ENCODE assay signal across 10 cellular contexts in genomic region chr2:190763901-190764514, GRCh38.
DNase-seq lines count a peak whose midpoint lies in the region; ATAC-seq and TF ChIP-seq lines count a peak whose summit lies in the region.
"Had no signal": no experiment of that assay in that cellular context is flagged by ENCODE, and none has a peak within 500 bp of the region (broad histone marks: within the 10 kb centered on the region; RNA-seq: fewer than 3 reads in every experiment).

No MANE protein-coding gene starts in this region.

- TF ChIP-seq CTCF in choroid plexus epithelial cell (conservative IDR thresholded peaks at IDR 0.05; ENCODE audit: low read depth, low read length) = no peak

- H3K27me3 Mint-ChIP-seq in stimulated activated naive CD8-positive, alpha-beta T cell treated with anti-CD3 and anti-CD28 coated beads, Interleukin-15, amount 100 ng/mL, for 72 hours = no peaks in the 10 kb centered on the region

- peak overlapping the region in 1 of 2 donors; percentile 62 for H3K27ac Mint-ChIP-seq in stimulated activated naive CD8-positive, alpha-beta T cell treated with anti-CD3 and anti-CD28 coated beads, Interleukin-15, amount 100 ng/mL, for 72 hours
- H3K27ac Mint-ChIP-seq: naive thymus-derived CD8-positive, alpha-beta T cell had no signal

- ATAC-seq in HG03442 (IDR thresholded peaks at IDR 0.05; ENCODE audit: unreplicated experiment) (peak; percentile 65), HG03025 (IDR thresholded peaks at IDR 0.05; ENCODE audit: low FRiP score, unreplicated experiment) (no peak)
- peak; percentile 90 for ATAC-seq in stimulated activated naive CD8-positive, alpha-beta T cell treated with anti-CD3 and anti-CD28 coated beads, Interleukin-15, amount 100 ng/mL, for 72 hours
- ATAC-seq: naive thymus-derived CD8-positive, alpha-beta T cell had no signal

- peaks cover 28% of the 10 kb centered on the region for H3K4me1 Mint-ChIP-seq in stimulated activated naive CD8-positive, alpha-beta T cell treated with anti-CD3 and anti-CD28 coated beads, Interleukin-15, amount 100 ng/mL, for 72 hours

- no peaks in the 10 kb centered on the region for H3K9me3 Mint-ChIP-seq in stimulated activated naive CD8-positive, alpha-beta T cell treated with anti-CD3 and anti-CD28 coated beads, Interleukin-15, amount 100 ng/mL, for 72 hours
- H3K9me3 Mint-ChIP-seq: naive thymus-derived CD8-positive, alpha-beta T cell had no signal

- H3K4me3 ChIP-seq in choroid plexus epithelial cell (ENCODE audit: low read depth, low read length) = no peak overlapping the region

- DNase-seq in stimulated activated CD8-positive, alpha-beta memory T cell treated with anti-CD3 and anti-CD28 coated beads, Interleukin-15, amount 100 ng/mL, for 4 hours (ENCODE audit: low read depth in 2 of 2) = peak; percentile 28 to 50
- no peak for DNase-seq in stimulated activated CD8-positive, alpha-beta memory T cell treated with anti-CD3 and anti-CD28 coated beads, Interleukin-4, amount 100 ng/mL, for 48 hours
- peak; percentile 20 for DNase-seq in choroid plexus epithelial cell (ENCODE audit: low read depth)
- DNase-seq in stimulated activated naive CD8-positive, alpha-beta T cell treated with anti-CD3 and anti-CD28 coated beads, Interleukin-15, amount 100 ng/mL, for 72 hours = peak in 1 of 2 donors; percentile 28
- DNase-seq in hepatic stellate cell (ENCODE audit: low spot score) = no peak
- DNase-seq in SKM-1 treated with dmso at 0.1 percent for 144 hours (lab: John Stamatoyannopoulos, UW; ENCODE audit: unreplicated experiment) = no peak
- DNase-seq: naive thymus-derived CD8-positive, alpha-beta T cell; OCI-M1 had no signal

- H3K4me3 Mint-ChIP-seq in stimulated activated naive CD8-positive, alpha-beta T cell treated with anti-CD3 and anti-CD28 coated beads, Interleukin-15, amount 100 ng/mL, for 72 hours = peak overlapping the region in 1 of 2 donors; percentile 34
- H3K4me3 Mint-ChIP-seq: naive thymus-derived CD8-positive, alpha-beta T cell had no signal

Comparison
In these comparisons a context has a peak if more than half of its experiments do, and no peak if none do; other contexts are left out.
1. DNase-seq: peak in stimulated activated CD8-positive, alpha-beta memory T cell treated with anti-CD3 and anti-CD28 coated beads, Interleukin-15, amount 100 ng/mL, for 4 hours (2 of 2) and choroid plexus epithelial cell (single experiment); none in stimulated activated CD8-positive, alpha-beta memory T cell treated with anti-CD3 and anti-CD28 coated beads, Interleukin-4, amount 100 ng/mL, for 48 hours (single experiment), hepatic stellate cell (single experiment) and SKM-1 treated with dmso at 0.1 percent for 144 hours (single experiment).